Comparison of ENCODE assay signal across 1 cellular context in the genomic region with DNA sequence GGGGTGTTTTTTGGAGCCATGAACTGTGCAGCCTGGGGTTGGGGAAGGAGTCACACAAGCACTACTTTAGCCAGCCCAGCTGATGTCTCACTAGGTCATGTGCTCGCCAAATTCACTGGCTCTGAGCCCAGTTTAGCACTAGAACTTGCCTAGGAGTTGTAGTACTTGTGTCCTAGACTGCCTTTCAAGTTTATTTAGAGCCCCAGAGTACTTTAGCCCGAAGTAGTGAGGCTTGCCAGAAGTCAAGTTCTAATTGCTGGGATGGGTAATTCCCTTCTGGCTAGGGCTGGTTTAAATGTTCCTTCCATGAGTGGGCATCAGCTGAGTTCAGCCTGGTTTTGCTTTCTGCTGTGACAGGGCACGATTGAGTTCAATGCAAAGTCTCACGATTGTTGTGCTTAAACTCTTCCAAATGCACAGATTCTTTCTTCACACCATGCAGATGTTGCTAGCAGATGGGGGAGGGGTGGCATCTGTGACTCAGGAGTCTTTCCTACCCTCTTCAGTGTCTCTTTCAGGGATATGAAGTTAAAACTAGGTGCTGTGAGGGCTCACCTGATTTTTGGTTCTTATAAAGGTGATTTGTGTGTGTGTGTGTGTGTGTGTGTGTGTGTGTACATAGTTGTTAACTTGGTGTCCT.
TF ChIP-seq lines count a peak whose summit lies in the region.

No MANE protein-coding gene starts in this region.

TF ChIP-seq in endothelial cell of umbilical vein, 7 proteins besides CTCF, POLR2A, EP300 and RAD21:
- no peak for TF ChIP-seq MYC (IDR thresholded peaks at IDR 0.05; ENCODE audit: low read depth, low read length)
- no peak for TF ChIP-seq FOS (IDR thresholded peaks at IDR 0.05; ENCODE audit: borderline replicate concordance, insufficient read depth, low read length)
- TF ChIP-seq GATA2 (IDR thresholded peaks at IDR 0.05; ENCODE audit: insufficient read depth, insufficient read length, low read depth, low read length), result no peak
- no peak for TF ChIP-seq JUN (IDR thresholded peaks at IDR 0.05; ENCODE audit: borderline replicate concordance, insufficient read depth, insufficient read length, low read depth)
- no peak for TF ChIP-seq POLR2AphosphoS5 (IDR thresholded peaks at IDR 0.05; ENCODE audit: insufficient read depth, low read depth, low read length)
